8 cellular contexts compared by ENCODE assay signal in the genomic region with DNA sequence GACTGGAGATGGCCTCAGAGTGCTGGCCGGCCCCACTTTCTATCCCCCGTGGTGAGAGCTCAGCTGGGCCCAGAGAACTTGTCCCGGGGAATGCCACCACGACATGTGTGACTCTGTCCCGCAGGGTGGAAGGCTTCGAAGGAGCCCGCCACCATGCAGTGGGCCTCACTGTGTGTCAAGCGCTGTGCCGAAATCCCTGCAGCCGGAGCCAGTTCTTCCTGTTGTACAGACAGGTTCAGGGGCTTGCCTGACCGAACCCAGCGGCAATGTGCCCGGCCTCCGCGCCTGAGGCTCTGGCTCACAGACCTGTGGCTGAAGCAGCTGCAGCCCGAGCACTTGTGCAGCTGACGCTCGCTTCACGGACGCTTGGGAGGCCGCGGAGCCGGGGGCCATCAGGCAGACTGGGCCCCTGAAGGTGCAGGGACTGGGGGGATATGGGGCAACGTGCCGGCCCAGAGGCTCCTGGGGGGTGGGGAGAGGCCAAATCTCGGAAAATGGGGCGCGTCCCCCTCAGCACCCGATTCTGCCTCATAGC. TPM values are rescaled to one million over a fixed set of nuclear protein-coding genes. Genes with fewer than 3 reads are reported as not detected.
DNase-seq lines count a peak whose midpoint lies in the region; TF ChIP-seq lines count a peak whose summit lies in the region.

No MANE protein-coding gene starts in this region.

- H4K20me1 ChIP-seq in OCI-LY3 (ENCODE audit: insufficient read depth, low read length), result 0 out of 2 replicates have a peak, but pooled peaks cover 3% of the 10 kb centered on the region
- H4K20me1 ChIP-seq in smooth muscle cell (ENCODE audit: low read depth), result peaks cover 4% of the 10 kb centered on the region

- H3K27ac ChIP-seq in OCI-LY3 (ENCODE audit: low read length) (no peak overlapping the region), smooth muscle cell (ENCODE audit: low read depth) (no peak overlapping the region)

- 26% methylated on average over 23 of the region's 29 CpGs for WGBS in smooth muscle cell (ENCODE audit: low lambda C conversion rate)

- H3K4me1 ChIP-seq in OCI-LY3 (ENCODE audit: low read length) (peaks cover 5% of the 10 kb centered on the region; the same call in 1 of the 2 replicates), smooth muscle cell (ENCODE audit: low read depth) (peaks cover 21% of the 10 kb centered on the region)

- H3K4me2 ChIP-seq in OCI-LY3 (ENCODE audit: low read length) (peak overlapping the region; percentile 86), smooth muscle cell (peak overlapping the region; percentile 99)

- H3K79me2 ChIP-seq in OCI-LY3 (ENCODE audit: low read length) (peaks cover 6% of the 10 kb centered on the region; the same call in 1 of the 2 replicates), smooth muscle cell (ENCODE audit: low read depth) (peaks cover 3% of the 10 kb centered on the region)

- H2AFZ ChIP-seq in OCI-LY3 (ENCODE audit: low read depth, low read length), result no peak overlapping the region
- H2AFZ ChIP-seq in smooth muscle cell (ENCODE audit: low read depth), result no peak overlapping the region

- peak; percentile 42 for DNase-seq in NCI-H146 (lab: John Stamatoyannopoulos, UW)
- DNase-seq in NCI-H146 treated with DMSO at 0.1 percent for 48 hours (lab: John Stamatoyannopoulos, UW; ENCODE audit: unreplicated experiment), result no peak
- DNase-seq in astrocyte of the spinal cord (ENCODE audit: low read depth, low spot score), result peak; percentile 48
- peak; percentile 46 for DNase-seq in iPS-NIHi7 (ENCODE audit: extremely low spot score)
- peak; percentile 24 for DNase-seq in smooth muscle cell (lab: John Stamatoyannopoulos, UW; ENCODE audit: unreplicated experiment)
- no peak for DNase-seq in GM13976 (ENCODE audit: low spot score)
- no peak for DNase-seq in SW480 (ENCODE audit: low spot score)

- in situ Hi-C loops in astrocyte of the spinal cord (cut with HindIII; ENCODE audit: low sequenced_read_pairs), result no loop called here
- in situ Hi-C loops in GM13976 (cut with MboI; ENCODE audit: low sequenced_read_pairs, unreplicated experiment), result no loop called here

- H3K9me3 ChIP-seq in OCI-LY3 (ENCODE audit: insufficient read depth, low read length) (no peaks in the 10 kb centered on the region), smooth muscle cell (replicated peaks; ENCODE audit: low read depth) (no peaks in the 10 kb centered on the region)

- H3K27me3 ChIP-seq in OCI-LY3 (ENCODE audit: low read depth, low read length) (no peaks in the 10 kb centered on the region), smooth muscle cell (ENCODE audit: low read depth) (no peaks in the 10 kb centered on the region)

- TF ChIP-seq CTCF in OCI-LY3 (IDR thresholded peaks at IDR 0.05; ENCODE audit: low read depth, low read length), result no peak
- TF ChIP-seq CTCF in astrocyte of the spinal cord (IDR thresholded peaks at IDR 0.05; ENCODE audit: low read depth, low read length), result no peak
- TF ChIP-seq CTCF in smooth muscle cell (IDR thresholded peaks at IDR 0.05; ENCODE audit: borderline replicate concordance, insufficient read depth, poor library complexity, severe bottlenecking), result no peak
- no peak for TF ChIP-seq CTCF in GM13976 (IDR thresholded peaks at IDR 0.05; ENCODE audit: borderline replicate concordance, control extremely low read depth, extremely low read depth, insufficient read depth, missing control alignments)

- H3F3A ChIP-seq in smooth muscle cell (ENCODE audit: low read depth), result peaks cover 9% of the 10 kb centered on the region

- H3K4me3 ChIP-seq in OCI-LY3 (ENCODE audit: low read length), result peak overlapping the region; percentile 96
- peak overlapping the region; percentile 75 for H3K4me3 ChIP-seq in astrocyte of the spinal cord (ENCODE audit: low read depth, low read length)
- peak overlapping the region; percentile 80 for H3K4me3 ChIP-seq in smooth muscle cell

- H3K9ac ChIP-seq in OCI-LY3 (ENCODE audit: low read length) (peak overlapping the region; percentile 87), smooth muscle cell (ENCODE audit: low read depth) (peak overlapping the region; percentile 57)

- H3K36me3 ChIP-seq in OCI-LY3 (replicated peaks; ENCODE audit: low read depth, low read length), result no peaks in the 10 kb centered on the region
- no peaks in the 10 kb centered on the region for H3K36me3 ChIP-seq in smooth muscle cell (ENCODE audit: low read depth)

RNA-seq across cellular contexts. Expression of gene PPM1F, which starts 0.7 kb away (rescaled TPM):
- total RNA-seq in smooth muscle cell, result 11.8 and 14.8 TPM in 2 replicates
- polyA plus RNA-seq in smooth muscle cell, result 12.5 and 15.2 TPM in 2 replicates

RNA-seq across cellular contexts. Expression of gene TOP3B, which starts 30.6 kb away (rescaled TPM):
- total RNA-seq in smooth muscle cell, result 15.2 and 17.3 TPM in 2 replicates
- 17.6 and 26.7 TPM in 2 replicates for polyA plus RNA-seq in smooth muscle cell

Comparison
In these comparisons a context has a peak if more than half of its experiments do, and no peak if none do; other contexts are left out.
1. DNase-seq: peak in NCI-H146 (single experiment), astrocyte of the spinal cord (single experiment), iPS-NIHi7 (single experiment) and smooth muscle cell (single experiment); none in NCI-H146 treated with DMSO at 0.1 percent for 48 hours (single experiment), GM13976 (single experiment) and SW480 (single experiment).
2. Peak in every context shown above with its lines, with median percentiles within 50 percentile points of each other: H3K4me3 ChIP-seq.